8 cellular contexts compared by ENCODE assay signal in the genomic region with DNA sequence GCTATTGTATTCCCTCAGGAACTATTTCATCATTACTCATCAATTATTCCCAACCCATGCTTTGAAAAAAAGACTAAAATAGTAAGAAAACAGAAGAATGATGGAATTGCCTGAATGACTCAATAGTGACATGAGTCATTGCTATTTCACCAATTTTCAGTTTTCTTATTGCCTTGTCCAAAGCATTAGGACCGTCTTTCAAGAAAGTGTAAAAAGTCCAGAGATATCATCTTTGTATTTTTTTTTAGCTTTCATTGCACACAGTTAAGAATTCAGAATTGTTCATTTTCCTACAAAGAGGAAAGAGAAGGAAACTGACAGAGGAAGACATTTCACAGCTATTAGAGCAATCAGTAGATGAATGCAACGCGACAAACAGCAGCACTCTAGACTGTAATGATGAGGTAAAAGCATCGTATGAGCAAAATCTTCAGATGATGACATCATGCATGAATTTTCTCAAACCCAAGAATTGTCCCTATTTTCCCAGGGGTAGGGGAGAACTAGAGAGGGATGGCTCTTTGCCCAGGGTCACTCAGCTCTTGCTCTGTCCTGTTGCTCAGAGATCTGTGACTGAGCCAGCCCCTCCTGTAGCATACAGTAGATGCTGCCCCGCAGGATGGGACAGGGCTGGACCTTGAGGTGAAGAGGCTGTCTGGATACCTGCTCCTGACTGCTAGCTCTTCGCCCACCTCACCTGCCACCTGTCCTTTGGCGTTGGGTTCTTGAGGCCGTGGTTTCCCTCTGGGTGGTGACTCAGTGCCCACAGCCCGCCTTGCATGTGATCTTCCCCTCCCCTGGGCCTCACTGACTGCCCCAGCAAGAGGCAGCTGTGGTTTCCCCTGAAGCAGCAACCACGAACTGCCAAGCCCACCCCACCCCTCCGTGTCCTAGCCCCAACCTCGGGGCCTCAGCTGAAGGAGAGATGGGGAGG.
DNase-seq lines count a peak whose midpoint lies in the region; ATAC-seq, FAIRE-seq and TF ChIP-seq lines count a peak whose summit lies in the region.

No MANE protein-coding gene starts in this region.

- TF ChIP-seq RAD21 in GM12878 (IDR thresholded peaks at IDR 0.05; ENCODE audit: insufficient read depth, low read depth, low read length) = peak; percentile 17; the same call in 1 of the 2 replicates

- no peaks in the 10 kb centered on the region for H3K79me2 ChIP-seq in GM12878 (ENCODE audit: control insufficient read depth, insufficient read depth, low read length)

- peak; percentile 79 for DNase-seq in AG08395 (ENCODE audit: low spot score)
- peak; percentile 7 for DNase-seq in T-helper 22 cell (ENCODE audit: low read depth)
- peak; percentile 74 for DNase-seq in GM12878 (ENCODE audit: low read depth, low spot score)

- H4K20me1 ChIP-seq in GM12878 (ENCODE audit: control insufficient read depth, insufficient read depth) = no peaks in the 10 kb centered on the region

- peak overlapping the region; percentile 18 for H3K9ac ChIP-seq in GM12878 (ENCODE audit: control insufficient read depth, insufficient read depth, low read length)

- BruUV-seq in GM12878 (replicated peaks; lab: Mats Ljungman, UMichigan) = no TSS peak

- peak; percentile 60 to 70; a peak in 3 of 4 replicates for TF ChIP-seq EP300 in GM12878 (IDR thresholded peaks at IDR 0.05; ENCODE audit: borderline replicate concordance in 1 of 2, control insufficient read depth in 1 of 2, low read depth in 2 of 2, low read length in 2 of 2)

- H3K36me3 ChIP-seq in GM12878 (ENCODE audit: control insufficient read depth in 2 of 2, insufficient read depth in 2 of 2, low read length in 1 of 2) (no peaks in the 10 kb centered on the region), neutrophil (no peaks in the 10 kb centered on the region)

- intact Hi-C loops in GM12878 (cut with micrococcal nuclease; ENCODE audit: unreplicated experiment) = loop anchor here (1.0 to 2.0 kb wide), 2 partner anchors 65 to 319 kb away; no protein-coding TSS in a partner anchor

- CTCF ChIA-PET in GM12878 (lab: Yijun Ruan, JAX) = interaction anchor here (1.1 to 2.6 kb wide), 7 partner anchors 10 to 96 kb away, joined by 3 to 10 read pairs (median 5); partner anchors contain the start of gene C15orf39

- 16% methylated on average over 12 of the region's 12 CpGs for WGBS in GM12878 (ENCODE audit: insufficient coverage, insufficient replicate concordance, low lambda C conversion rate, missing lambda C conversion rate)

- ATAC-seq in HG02798 (IDR thresholded peaks at IDR 0.05; ENCODE audit: poor library complexity, unreplicated experiment) (peak; percentile 38), GM12878 (peak; percentile 59), HG03520 (IDR thresholded peaks at IDR 0.05; ENCODE audit: unreplicated experiment) (no peak), HG03571 (IDR thresholded peaks at IDR 0.05; ENCODE audit: unreplicated experiment) (no peak), GM21526 (IDR thresholded peaks at IDR 0.05; ENCODE audit: low FRiP score, unreplicated experiment) (no peak)

- peak; percentile 35 for FAIRE-seq in GM12878 (lab: Jason Lieb, UNC)

- no peaks in the 10 kb centered on the region for H3K9me3 ChIP-seq in GM12878 (replicated peaks; ENCODE audit: control insufficient read depth, insufficient read depth, low read length)
- H3K9me3 ChIP-seq in neutrophil = no peaks in the 10 kb centered on the region

- H3K4me1 ChIP-seq in GM12878 (ENCODE audit: control insufficient read depth, insufficient read depth, low read length) (peaks cover 81% of the 10 kb centered on the region), neutrophil (ENCODE audit: control insufficient read depth in 1 of 2, insufficient read depth in 1 of 2, low read depth in 1 of 2, low read length in 1 of 2) (peaks cover 92 to 98% of the 10 kb centered on the region in 2 experiments)

- no peaks in the 10 kb centered on the region for H3K27me3 ChIP-seq in GM12878 (replicated peaks in 1 of 2; ENCODE audit: control insufficient read depth in 2 of 2, insufficient read depth in 2 of 2, low read length in 1 of 2)
- no peaks in the 10 kb centered on the region for H3K27me3 ChIP-seq in neutrophil

- POLR2A ChIA-PET in GM12878 (lab: Charles Lee) = interaction anchor here (0.9 to 5.6 kb wide), 11 partner anchors 10 to 93 kb away, joined by 3 to 49 read pairs (median 7); partner anchors contain the start of gene C15orf39

- peak overlapping the region; percentile 75 for H3K4me2 ChIP-seq in GM12878 (ENCODE audit: control insufficient read depth, insufficient read depth)

- H2AFZ ChIP-seq in GM12878 (ENCODE audit: control insufficient read depth, low read depth, low read length) = peak overlapping the region; percentile 8; the same call in 1 of the 2 replicates

- in situ Hi-C loops in GM12878 (cut with MboI) = no loop called here

- RAD21 ChIA-PET in GM12878 (lab: Charles Lee; ENCODE audit: unreplicated experiment) = interaction anchor here (0.6 to 6.7 kb wide), 12 partner anchors 7 to 96 kb away, joined by 3 to 52 read pairs (median 12); partner anchors contain the start of gene C15orf39

- peak overlapping the region; percentile 69 for H3K27ac ChIP-seq in GM12878 (ENCODE audit: control insufficient read depth, insufficient read depth)
- H3K27ac ChIP-seq in neutrophil = peak overlapping the region; percentile 92

- peak; percentile 60 for TF ChIP-seq POLR2A in GM12878 (IDR thresholded peaks at IDR 0.05; ENCODE audit: low read depth, low read length)

- no peak for TF ChIP-seq CTCF in GM12878 (IDR thresholded peaks at IDR 0.05 in 2 of 3, conservative IDR thresholded peaks at IDR 0.05 in 1 of 3; ENCODE audit: control insufficient read depth in 2 of 3, extremely low read depth in 1 of 3, insufficient read depth in 1 of 3, low read depth in 3 of 3, low read length in 3 of 3)
- TF ChIP-seq CTCF in neutrophil (IDR thresholded peaks at IDR 0.05) = no peak

- SMC1A ChIA-PET in GM12878 (lab: Charles Lee; ENCODE audit: uncharacterized antibody, unreplicated experiment) = interaction anchor here (0.7 to 8.5 kb wide), 14 partner anchors 9 to 101 kb away, joined by 3 to 97 read pairs (median 6); partner anchors contain the start of gene C15orf39

- H3K4me3 ChIP-seq in GM12878 (peak overlapping the region; percentile 22; the same call in 1 of the 2 replicates), neutrophil (ENCODE audit: low read depth in 1 of 2, low read length in 1 of 2) (peak overlapping the region; percentile 19 to 27)

TF ChIP-seq in GM12878, 131 proteins besides CTCF, POLR2A, EP300 and RAD21 (continues in another document):
- TF ChIP-seq RUNX3 (IDR thresholded peaks at IDR 0.05; ENCODE audit: low read length) = peak; percentile 94
- peak; percentile 67; the same call in 1 of the 2 replicates for TF ChIP-seq MTA2 (IDR thresholded peaks at IDR 0.05; ENCODE audit: low read depth)
- peak; percentile 60 for TF ChIP-seq MTA3 (IDR thresholded peaks at IDR 0.05; ENCODE audit: borderline replicate concordance, low read length)
- TF ChIP-seq ATF7 (IDR thresholded peaks at IDR 0.05; ENCODE audit: low read depth) = peak; percentile 93
- TF ChIP-seq, protein P1, sequence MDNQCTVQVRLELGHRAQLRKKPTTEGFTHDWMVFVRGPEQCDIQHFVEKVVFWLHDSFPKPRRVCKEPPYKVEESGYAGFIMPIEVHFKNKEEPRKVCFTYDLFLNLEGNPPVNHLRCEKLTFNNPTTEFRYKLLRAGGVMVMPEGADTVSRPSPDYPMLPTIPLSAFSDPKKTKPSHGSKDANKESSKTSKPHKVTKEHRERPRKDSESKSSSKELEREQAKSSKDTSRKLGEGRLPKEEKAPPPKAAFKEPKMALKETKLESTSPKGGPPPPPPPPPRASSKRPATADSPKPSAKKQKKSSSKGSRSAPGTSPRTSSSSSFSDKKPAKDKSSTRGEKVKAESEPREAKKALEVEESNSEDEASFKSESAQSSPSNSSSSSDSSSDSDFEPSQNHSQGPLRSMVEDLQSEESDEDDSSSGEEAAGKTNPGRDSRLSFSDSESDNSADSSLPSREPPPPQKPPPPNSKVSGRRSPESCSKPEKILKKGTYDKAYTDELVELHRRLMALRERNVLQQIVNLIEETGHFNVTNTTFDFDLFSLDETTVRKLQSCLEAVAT (IDR thresholded peaks at IDR 0.05) = peak; percentile 29; the same call in 1 of the 2 replicates
- TF ChIP-seq ZBTB4 (CRISPR knock-in tag; IDR thresholded peaks at IDR 0.05) = no peak
- TF ChIP-seq IRF4 (IDR thresholded peaks at IDR 0.05; ENCODE audit: low read depth, low read length) = 0 out of 2 replicates have a peak, but pooled peaks have one; percentile 8

Comparison
In these comparisons a context has a peak if more than half of its experiments do, and no peak if none do; other contexts are left out.
1. DNase-seq: peak in every context shown above with its lines; median percentile 79 in AG08395; 74 in GM12878; 7 in T-helper 22 cell.
2. ATAC-seq: peak in HG02798 (single experiment) and GM12878 (single experiment); none in HG03520 (single experiment), HG03571 (single experiment) and GM21526 (single experiment).